ENCODE assay signal across 17 cellular contexts in the genomic region with DNA sequence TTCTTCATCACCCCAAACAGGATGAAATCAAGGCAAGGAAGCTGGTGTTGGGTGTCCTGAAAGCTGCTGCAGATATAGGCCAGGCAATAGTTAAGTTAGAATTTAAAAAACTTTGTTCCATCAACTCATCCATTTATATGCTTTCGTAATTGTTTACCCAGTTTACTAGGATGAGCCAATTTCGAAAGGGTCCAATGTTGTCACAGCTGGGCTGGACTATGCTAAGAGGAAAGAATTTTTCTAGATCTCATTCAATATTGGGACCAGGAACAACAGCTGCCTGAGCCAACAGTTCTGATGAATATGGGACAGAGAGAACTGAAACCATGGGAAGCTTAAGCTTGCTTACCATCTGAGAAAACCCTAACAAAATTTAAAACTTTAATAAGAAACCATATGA. TPM values are rescaled to one million over a fixed set of nuclear protein-coding genes. Genes with fewer than 3 reads are reported as not detected.
DNase-seq lines count a peak whose midpoint lies in the region; ATAC-seq and TF ChIP-seq lines count a peak whose summit lies in the region.
"Had no signal": no experiment of that assay in that cellular context is flagged by ENCODE, and none has a peak within 500 bp of the region (broad histone marks: within the 10 kb centered on the region; RNA-seq: fewer than 3 reads in every experiment).

No MANE protein-coding gene starts in this region.

- 52 to 69% (median 53%) methylated on average over 2 of the region's 2 CpGs for WGBS in psoas muscle, 3 donors

- H3K27ac Mint-ChIP-seq in WTC11 = no peak overlapping the region
- H3K27ac Mint-ChIP-seq in activated CD8-positive, alpha-beta memory T cell treated with anti-CD3 and anti-CD28 coated beads, Interleukin-2, amount 10 ng/mL, durations not matched to agents 7 days and 5 days = no peak overlapping the region
- H3K27ac Mint-ChIP-seq: mesothelial cell of epicardium had no signal

- H3K36me3 ChIP-seq in psoas muscle (ENCODE audit: insufficient read depth in 1 of 2, low read depth in 1 of 2) = no peaks in the 10 kb centered on the region

- POLR2A ChIA-PET in WTC11 (lab: Charles Lee) = no interaction called here

- peaks cover 9% of the 10 kb centered on the region for H3K4me1 ChIP-seq in psoas muscle

- ATAC-seq in WTC11 = no peak
- ATAC-seq in left cardiac atrium = peak in 1 of 2 donors; percentile 27
- peak; percentile 24 to 67 (median 48) for ATAC-seq in psoas muscle
- no peak for ATAC-seq in activated CD8-positive, alpha-beta memory T cell treated with anti-CD3 and anti-CD28 coated beads, Interleukin-2, amount 10 ng/mL, durations not matched to agents 7 days and 5 days
- no peak for ATAC-seq in HG02970 (IDR thresholded peaks at IDR 0.05; ENCODE audit: low FRiP score, unreplicated experiment)

- H3K27me3 Mint-ChIP-seq in WTC11 (ENCODE audit: low read depth) = no peaks in the 10 kb centered on the region
- no peaks in the 10 kb centered on the region for H3K27me3 Mint-ChIP-seq in activated CD8-positive, alpha-beta memory T cell treated with anti-CD3 and anti-CD28 coated beads, Interleukin-2, amount 10 ng/mL, durations not matched to agents 7 days and 5 days
- H3K27me3 Mint-ChIP-seq: IgD-negative memory B cell had no signal

- no peak overlapping the region for H3K4me3 ChIP-seq in psoas muscle

- intact Hi-C loops in left cardiac atrium (cut with DNase I) = no loop called here
- intact Hi-C loops in psoas muscle (cut with DNase I) = no loop called here

- H3K27ac ChIP-seq in 22Rv1 (peak overlapping the region; percentile 92; the same call in 1 of the 2 replicates), psoas muscle (peak overlapping the region; percentile 44)

- H3K4me1 Mint-ChIP-seq in WTC11 = peaks cover 20% of the 10 kb centered on the region
- no peaks in the 10 kb centered on the region for H3K4me1 Mint-ChIP-seq in activated CD8-positive, alpha-beta memory T cell treated with anti-CD3 and anti-CD28 coated beads, Interleukin-2, amount 10 ng/mL, durations not matched to agents 7 days and 5 days

- no peaks in the 10 kb centered on the region for H3K9me3 ChIP-seq in psoas muscle

- H3K27me3 ChIP-seq in psoas muscle (ENCODE audit: insufficient read depth in 3 of 3, low read length in 2 of 3) = no peaks in the 10 kb centered on the region

- no peak overlapping the region for H3K4me3 Mint-ChIP-seq in WTC11
- no peak overlapping the region for H3K4me3 Mint-ChIP-seq in activated CD8-positive, alpha-beta memory T cell treated with anti-CD3 and anti-CD28 coated beads, Interleukin-2, amount 10 ng/mL, durations not matched to agents 7 days and 5 days
- H3K4me3 Mint-ChIP-seq: IgD-negative memory B cell, mesothelial cell of epicardium had no signal

- H3K36me3 Mint-ChIP-seq in WTC11 = no peaks in the 10 kb centered on the region
- H3K36me3 Mint-ChIP-seq in activated CD8-positive, alpha-beta memory T cell treated with anti-CD3 and anti-CD28 coated beads, Interleukin-2, amount 10 ng/mL, durations not matched to agents 7 days and 5 days = no peaks in the 10 kb centered on the region
- H3K36me3 Mint-ChIP-seq: mesothelial cell of epicardium had no signal

- CTCF ChIA-PET in WTC11 (lab: Charles Lee) = no interaction called here
- CTCF ChIA-PET in activated CD8-positive, alpha-beta memory T cell treated with anti-CD3 and anti-CD28 coated beads, Interleukin-2, amount 10 ng/mL, durations not matched to agents 7 days and 5 days (lab: Charles Lee) = no interaction called here

- TF ChIP-seq CTCF in 22Rv1 (IDR thresholded peaks at IDR 0.05) (no peak), WTC11 (IDR thresholded peaks at IDR 0.05) (no peak), psoas muscle (IDR thresholded peaks at IDR 0.05) (no peak)

- DNase-seq in WTC11 (ENCODE audit: low spot score) (no peak), left cardiac atrium (peak; percentile 36), psoas muscle (peak in 1 of 2 donors; percentile 35), nucleus accumbens (lab: John Stamatoyannopoulos, UW) (no peak), NCI-H1105 (lab: John Stamatoyannopoulos, UW) (no peak)
- no peak for DNase-seq in activated CD8-positive, alpha-beta memory T cell treated with anti-CD3 and anti-CD28 coated beads, Interleukin-2, amount 10 ng/mL, durations not matched to agents 7 days and 5 days
- DNase-seq: COR-L47; erythroblast; NCI-H146; NCI-H524; posterior cingulate gyrus; stimulated activated CD4-positive, alpha-beta T cell treated with anti-CD3 and anti-CD28 coated beads, Interleukin-2, amount 100 ng/mL, for 48 hours; T-helper 1 cell had no signal

- no peaks in the 10 kb centered on the region for H3K9me3 Mint-ChIP-seq in WTC11
- H3K9me3 Mint-ChIP-seq in activated CD8-positive, alpha-beta memory T cell treated with anti-CD3 and anti-CD28 coated beads, Interleukin-2, amount 10 ng/mL, durations not matched to agents 7 days and 5 days (ENCODE audit: low read depth) = no peaks in the 10 kb centered on the region
- H3K9me3 Mint-ChIP-seq: IgD-negative memory B cell had no signal

TF ChIP-seq in WTC11, 78 proteins besides CTCF, POLR2A, EP300 and RAD21:
- TF ChIP-seq SMAD4 (CRISPR knock-in tag; IDR thresholded peaks at IDR 0.05) (no peak), GABPB1 (CRISPR knock-in tag; IDR thresholded peaks at IDR 0.05) (peak; percentile 47)
- TF ChIP-seq, protein P1, sequence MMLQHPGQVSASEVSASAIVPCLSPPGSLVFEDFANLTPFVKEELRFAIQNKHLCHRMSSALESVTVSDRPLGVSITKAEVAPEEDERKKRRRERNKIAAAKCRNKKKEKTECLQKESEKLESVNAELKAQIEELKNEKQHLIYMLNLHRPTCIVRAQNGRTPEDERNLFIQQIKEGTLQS (CRISPR knock-in tag; conservative IDR thresholded peaks at IDR 0.05) = no peak

RNA-seq across cellular contexts. Expression of gene SP3, which starts 21.6 kb away (rescaled TPM):
- total RNA-seq in WTC11 (2021) (72.8 to 88.5 TPM (median 77.1 TPM) in 3 replicates), left cardiac atrium (10 to 100 TPM; 42.9 to 49.0 TPM), psoas muscle (10 to 100 TPM; 38.2 to 52.0 (median 45.4) TPM)
- polyA plus RNA-seq in psoas muscle = 10 to 100 TPM; 13.9 to 23.1 (median 14.3) TPM
- 100 to 1,000 TPM in 1 of 2 experiments, 10 to 100 TPM in 1; 95.7 to 105 TPM for total RNA-seq in activated CD8-positive, alpha-beta memory T cell treated with anti-CD3 and anti-CD28 coated beads, Interleukin-2, amount 10 ng/mL, durations not matched to agents 7 days and 5 days

Comparison
In these comparisons a context has a peak if more than half of its experiments do, and no peak if none do; other contexts are left out.
1. ATAC-seq: peak in psoas muscle (4 of 4); none in WTC11 (single experiment), activated CD8-positive, alpha-beta memory T cell treated with anti-CD3 and anti-CD28 coated beads, Interleukin-2, amount 10 ng/mL, durations not matched to agents 7 days and 5 days (single experiment) and HG02970 (single experiment).